19 cellular contexts compared by ENCODE assay signal in genomic region chr6:140061422-140062041, GRCh38.
DNase-seq lines count a peak whose midpoint lies in the region; FAIRE-seq and TF ChIP-seq lines count a peak whose summit lies in the region.
"Had no signal": no experiment of that assay in that cellular context is flagged by ENCODE, and none has a peak within 500 bp of the region (broad histone marks: within the 10 kb centered on the region; RNA-seq: fewer than 3 reads in every experiment).

No MANE protein-coding gene starts in this region.

- H3K9me3 ChIP-seq in astrocyte (ENCODE audit: insufficient read depth, low read depth, low read length), result no peaks in the 10 kb centered on the region
- H3K9me3 ChIP-seq in skeletal muscle satellite cell (replicated peaks; ENCODE audit: low read length), result no peaks in the 10 kb centered on the region
- H3K9me3 ChIP-seq: right lobe of liver had no signal

- H3K27me3 Mint-ChIP-seq in astrocyte (ENCODE audit: low read depth, unreplicated experiment), result no peaks in the 10 kb centered on the region
- H3K27me3 Mint-ChIP-seq in glutamatergic neuron (ENCODE audit: unreplicated experiment), result no peaks in the 10 kb centered on the region
- H3K27me3 Mint-ChIP-seq: activated B cell treated with CpG ODN at 0.5 μM for 24 hours had no signal

- H3K27me3 ChIP-seq in astrocyte (ENCODE audit: insufficient read depth, low read length) (no peaks in the 10 kb centered on the region), skeletal muscle satellite cell (ENCODE audit: control insufficient read depth, insufficient read depth, low read length) (no peaks in the 10 kb centered on the region)
- H3K27me3 ChIP-seq: right lobe of liver had no signal

- H3K4me3 ChIP-seq in astrocyte (ENCODE audit: insufficient read depth, low read depth, low read length), result no peak overlapping the region
- H3K4me3 ChIP-seq in skeletal muscle satellite cell (ENCODE audit: low read length), result no peak overlapping the region
- H3K4me3 ChIP-seq: K562, right lobe of liver had no signal

- no peaks in the 10 kb centered on the region for H4K20me1 ChIP-seq in astrocyte (ENCODE audit: insufficient read depth, low read length)

- H3K4me2 ChIP-seq in astrocyte (ENCODE audit: low read length) (peak overlapping the region; percentile 67), skeletal muscle satellite cell (ENCODE audit: low read length) (peak overlapping the region; percentile 55)

- H3K9ac ChIP-seq in astrocyte (ENCODE audit: low read length) (peak overlapping the region; percentile 57), skeletal muscle satellite cell (ENCODE audit: low read depth, low read length) (peak overlapping the region; percentile 81)

- no peaks in the 10 kb centered on the region for H3K36me3 ChIP-seq in astrocyte (ENCODE audit: insufficient read depth, low read length)
- H3K36me3 ChIP-seq in skeletal muscle satellite cell (ENCODE audit: insufficient read depth, low read length), result no peaks in the 10 kb centered on the region
- H3K36me3 ChIP-seq: right lobe of liver had no signal

- in situ Hi-C loops in GM13977 (cut with MboI; ENCODE audit: low pct_unique_long_range_greater_than_20kb, low sequenced_read_pairs, unreplicated experiment), result no loop called here

- H3K4me1 Mint-ChIP-seq in astrocyte (ENCODE audit: low read depth, unreplicated experiment) (peaks cover 45% of the 10 kb centered on the region), glutamatergic neuron (ENCODE audit: low read depth, unreplicated experiment) (peaks cover 7% of the 10 kb centered on the region)
- H3K4me1 Mint-ChIP-seq: activated B cell treated with CpG ODN at 0.5 μM for 24 hours, B cell had no signal

- H3K4me3 Mint-ChIP-seq in astrocyte (ENCODE audit: unreplicated experiment) (no peak overlapping the region), glutamatergic neuron (ENCODE audit: unreplicated experiment) (no peak overlapping the region)
- H3K4me3 Mint-ChIP-seq: activated B cell treated with CpG ODN at 0.5 μM for 24 hours, B cell, neural crest cell had no signal

- no peak for DNase-seq in astrocyte (ENCODE audit: low read depth)
- DNase-seq in kidney glomerular epithelial cell (lab: John Stamatoyannopoulos, UW), result peak; percentile 76
- DNase-seq in GF-D8 (lab: John Stamatoyannopoulos, UW), result no peak
- no peak for DNase-seq in GM13977 (ENCODE audit: low spot score)
- DNase-seq in glutamatergic neuron, result no peak
- DNase-seq in NCI-H774 (lab: John Stamatoyannopoulos, UW), result no peak
- DNase-seq: activated B cell treated with CpG ODN at 0.5 μM for 24 hours; activated naive CD4-positive, alpha-beta T cell treated with Interleukin-2 at 50 U/mL for 16 hours; central memory CD4-positive, alpha-beta T cell; NCI-H345; right lobe of liver; stimulated activated naive CD4-positive, alpha-beta T cell treated with Interleukin-2 at 50 U/mL for 16 hours had no signal

- FAIRE-seq in G401.6 (lab: Jason Lieb, UNC), result peak; percentile 28
- no peak for FAIRE-seq in astrocyte (lab: Jason Lieb, UNC)
- FAIRE-seq: endothelial cell of umbilical vein, H54, K562 had no signal

- H3K27ac Mint-ChIP-seq in astrocyte (ENCODE audit: unreplicated experiment), result peak overlapping the region; percentile 97
- no peak overlapping the region for H3K27ac Mint-ChIP-seq in glutamatergic neuron (ENCODE audit: unreplicated experiment)
- H3K27ac Mint-ChIP-seq: activated B cell treated with CpG ODN at 0.5 μM for 24 hours, B cell had no signal

- H3K36me3 Mint-ChIP-seq in astrocyte (ENCODE audit: low read depth, unreplicated experiment) (peaks cover 3% of the 10 kb centered on the region), glutamatergic neuron (ENCODE audit: unreplicated experiment) (no peaks in the 10 kb centered on the region)

- H2AFZ ChIP-seq in astrocyte (ENCODE audit: low read depth, low read length), result no peak overlapping the region

- H3K4me1 ChIP-seq in astrocyte (ENCODE audit: insufficient read depth, low read length) (peaks cover 22% of the 10 kb centered on the region), skeletal muscle satellite cell (ENCODE audit: control insufficient read depth, insufficient read depth, low read length) (peaks cover 40% of the 10 kb centered on the region)
- H3K4me1 ChIP-seq: right lobe of liver had no signal

- H3K9me3 Mint-ChIP-seq in astrocyte (ENCODE audit: unreplicated experiment) (no peaks in the 10 kb centered on the region), glutamatergic neuron (ENCODE audit: unreplicated experiment) (no peaks in the 10 kb centered on the region)
- H3K9me3 Mint-ChIP-seq: activated B cell treated with CpG ODN at 0.5 μM for 24 hours had no signal

- TF ChIP-seq CTCF in astrocyte (IDR thresholded peaks at IDR 0.05; ENCODE audit: insufficient read depth, low read depth, low read length) (no peak), GM13977 (IDR thresholded peaks at IDR 0.05; ENCODE audit: extremely low read depth, insufficient read depth, missing control alignments) (no peak), glutamatergic neuron (IDR thresholded peaks at IDR 0.05; ENCODE audit: partially characterized antibody, unreplicated experiment) (no peak)

- no peaks in the 10 kb centered on the region for H3K79me2 ChIP-seq in astrocyte (ENCODE audit: insufficient read depth, low read length)

- peak overlapping the region; percentile 86 for H3K27ac ChIP-seq in astrocyte (ENCODE audit: low read depth, low read length)
- H3K27ac ChIP-seq: right lobe of liver had no signal
